18 cellular contexts compared by ENCODE assay signal in the genomic region with DNA sequence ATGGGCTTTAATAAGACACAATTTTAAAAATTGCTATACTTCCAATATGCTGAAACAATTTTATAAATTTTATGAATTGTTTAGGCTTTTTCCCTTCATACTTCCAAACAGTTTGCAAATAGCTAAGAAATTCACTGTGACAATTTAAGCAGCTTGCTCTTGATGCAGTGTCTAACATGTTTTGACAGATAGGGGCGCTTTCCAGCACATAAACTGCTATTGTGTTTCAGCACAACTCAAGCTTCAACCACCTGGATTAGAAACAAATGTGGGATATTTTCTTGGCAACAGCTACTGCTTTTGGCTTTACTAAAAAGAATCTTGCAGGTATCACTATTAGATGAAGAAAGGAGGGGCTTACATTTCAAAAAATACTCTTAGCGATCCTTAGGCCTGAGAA.
"Had no signal": no experiment of that assay in that cellular context is flagged by ENCODE, and none has a peak within 500 bp of the region (broad histone marks: within the 10 kb centered on the region; RNA-seq: fewer than 3 reads in every experiment).

No MANE protein-coding gene starts in this region.

- H3K27ac ChIP-seq: prostate gland, right lobe of liver, tibial nerve, vagina had no signal

- H3K36me3 ChIP-seq: prostate gland, right lobe of liver, tibial nerve, vagina had no signal

- H3K4me1 ChIP-seq: prostate gland, right lobe of liver, tibial nerve, vagina had no signal

- H3K4me1 Mint-ChIP-seq: stimulated activated naive B cell treated with anti-CD40 and anti-IgM and Interleukin-4, amounts not matched to agents 10 μg/mL and 1 μg/mL and 100 μg/mL, for 72 hours had no signal

- H3K36me3 Mint-ChIP-seq: brain; stimulated activated naive B cell treated with anti-CD40 and anti-IgM and Interleukin-4, amounts not matched to agents 10 μg/mL and 1 μg/mL and 100 μg/mL, for 72 hours had no signal

- DNase-seq: activated CD4-positive, alpha-beta T cell treated with anti-CD3 and anti-CD28 coated beads, Interleukin-2, amount 50 U/mL, for 4 hours; activated CD4-positive, CD25-positive, alpha-beta regulatory T cell treated with anti-CD3 and anti-CD28 coated beads, Interleukin-2, amount 50 U/mL, for 72 hours; activated gamma-delta T cell; activated T-cell treated with anti-CD3 and anti-CD28 coated beads, Interleukin-2, amount 50 U/mL, for 48 hours; amygdala; hippocampal formation; naive thymus-derived CD8-positive, alpha-beta T cell; nucleus accumbens; right lobe of liver; stimulated activated CD4-positive, alpha-beta T cell treated with anti-CD3 and anti-CD28 coated beads, Interleukin-2, amount 100 ng/mL, for 24 hours; stimulated activated naive B cell treated with anti-CD40 and anti-IgM and Interleukin-4, amounts not matched to agents 10 μg/mL and 1 μg/mL and 100 μg/mL, for 72 hours; T-helper 17 cell had no signal

- H3K27me3 ChIP-seq: right lobe of liver, tibial nerve, vagina had no signal

- H3K27ac Mint-ChIP-seq: activated naive CD8-positive, alpha-beta T cell; brain; stimulated activated naive B cell treated with anti-CD40 and anti-IgM and Interleukin-4, amounts not matched to agents 10 μg/mL and 1 μg/mL and 100 μg/mL, for 72 hours; T-helper 17 cell had no signal

- H3K9me3 ChIP-seq: prostate gland, right lobe of liver, vagina had no signal

- H3K4me3 ChIP-seq: lung, prostate gland, right lobe of liver, tibial nerve, vagina had no signal

- ATAC-seq: naive thymus-derived CD8-positive, alpha-beta T cell; right lobe of liver; stimulated activated naive B cell treated with anti-CD40 and anti-IgM and Interleukin-4, amounts not matched to agents 10 μg/mL and 1 μg/mL and 100 μg/mL, for 72 hours; T-helper 17 cell had no signal

- H3K27me3 Mint-ChIP-seq: activated naive CD8-positive, alpha-beta T cell; brain; naive thymus-derived CD8-positive, alpha-beta T cell; stimulated activated naive B cell treated with anti-CD40 and anti-IgM and Interleukin-4, amounts not matched to agents 10 μg/mL and 1 μg/mL and 100 μg/mL, for 72 hours; T-helper 17 cell had no signal

- H3K4me3 Mint-ChIP-seq: activated naive CD8-positive, alpha-beta T cell; brain; naive thymus-derived CD8-positive, alpha-beta T cell; stimulated activated naive B cell treated with anti-CD40 and anti-IgM and Interleukin-4, amounts not matched to agents 10 μg/mL and 1 μg/mL and 100 μg/mL, for 72 hours; T-helper 17 cell had no signal
